Comparison of ENCODE assay signal across 8 cellular contexts in genomic region chr10:62242965-62243646, GRCh38. TPM values are rescaled to one million over a fixed set of nuclear protein-coding genes. Genes with fewer than 3 reads are reported as not detected.
DNase-seq lines count a peak whose midpoint lies in the region; ATAC-seq and TF ChIP-seq lines count a peak whose summit lies in the region.
"Not testable (repeated sequence)": the region's sequence is repeated elsewhere in the genome, so short reads cannot be mapped to it uniquely, and the experiment has no call there.

No MANE protein-coding gene starts in this region.

- H3K36me3 Mint-ChIP-seq in activated CD4-positive, alpha-beta T cell treated with anti-CD3 and anti-CD28 coated beads, Interleukin-2, amount 10 ng/mL, durations not matched to agents 24 days and 14 days (ENCODE audit: low read depth), result not testable (repeated sequence)

- H3K9me3 Mint-ChIP-seq in activated CD4-positive, alpha-beta T cell treated with anti-CD3 and anti-CD28 coated beads, Interleukin-2, amount 10 ng/mL, durations not matched to agents 24 days and 14 days, result not testable (repeated sequence)

- peaks cover 18% of the 10 kb centered on the region for H3K4me1 ChIP-seq in lower lobe of right lung

- H3K9me3 ChIP-seq in lower lobe of right lung, result not testable (repeated sequence)

- peak; percentile 89 for ATAC-seq in GM21381 (IDR thresholded peaks at IDR 0.05; ENCODE audit: unreplicated experiment)
- peak; percentile 86 for ATAC-seq in HG03108 (IDR thresholded peaks at IDR 0.05; ENCODE audit: unreplicated experiment)
- ATAC-seq in lower lobe of right lung, result peak; percentile 84 to 86
- ATAC-seq in stimulated activated naive CD8-positive, alpha-beta T cell treated with anti-CD3 and anti-CD28 coated beads, Interleukin-15, Interleukin-2, amounts not matched to agents 100 U/mL and 50 U/mL, for 24 hours, result peak; percentile 50

- peak overlapping the region; percentile 58 for H3K27ac ChIP-seq in lower lobe of right lung

- not testable (repeated sequence) for H3K36me3 ChIP-seq in lower lobe of right lung

- H3K4me3 ChIP-seq in epithelial cell of esophagus (ENCODE audit: low read length), result peak overlapping the region; percentile 19
- H3K4me3 ChIP-seq in lower lobe of right lung, result peak overlapping the region; percentile 15

- H3K4me3 Mint-ChIP-seq in activated CD4-positive, alpha-beta T cell treated with anti-CD3 and anti-CD28 coated beads, Interleukin-2, amount 10 ng/mL, durations not matched to agents 24 days and 14 days, result peak overlapping the region; percentile 75

- H3K27me3 ChIP-seq in lower lobe of right lung (ENCODE audit: low read depth), result not testable (repeated sequence)

- not testable (repeated sequence) for H3K27me3 Mint-ChIP-seq in activated CD4-positive, alpha-beta T cell treated with anti-CD3 and anti-CD28 coated beads, Interleukin-2, amount 10 ng/mL, durations not matched to agents 24 days and 14 days

- not testable (repeated sequence) for TF ChIP-seq CTCF in epithelial cell of esophagus (IDR thresholded peaks at IDR 0.05; ENCODE audit: insufficient read depth, low read depth, low read length, missing control alignments); lower lobe of right lung (IDR thresholded peaks at IDR 0.05)

- H3K27ac Mint-ChIP-seq in activated CD4-positive, alpha-beta T cell treated with anti-CD3 and anti-CD28 coated beads, Interleukin-2, amount 10 ng/mL, durations not matched to agents 24 days and 14 days, result peak overlapping the region; percentile 88

- peaks cover 35% of the 10 kb centered on the region for H3K4me1 Mint-ChIP-seq in activated CD4-positive, alpha-beta T cell treated with anti-CD3 and anti-CD28 coated beads, Interleukin-2, amount 10 ng/mL, durations not matched to agents 24 days and 14 days

- intact Hi-C loops in activated CD4-positive, alpha-beta T cell treated with anti-CD3 and anti-CD28 coated beads, Interleukin-2, amount 10 ng/mL, durations not matched to agents 24 days and 14 days (cut with micrococcal nuclease), result loop anchor here (5.0 kb wide), 1 partner anchor 131 kb away; no protein-coding TSS in a partner anchor
- intact Hi-C loops in lower lobe of right lung (cut with DNase I), result loop anchor here (5.0 to 10.0 kb wide), 2 partner anchors 301 to 338 kb away; partner anchors contain the start of gene ARID5B

- peak; percentile 96 for DNase-seq in ELR (ENCODE audit: low read depth)
- DNase-seq in NCI-H69 (lab: John Stamatoyannopoulos, UW), result peak; percentile 28
- DNase-seq in activated CD4-positive, alpha-beta T cell treated with anti-CD3 and anti-CD28 coated beads, Interleukin-2, amount 10 ng/mL, durations not matched to agents 24 days and 14 days, result peak; percentile 60
- peak; percentile 94 for DNase-seq in epithelial cell of esophagus (ENCODE audit: low read depth)
- DNase-seq in lower lobe of right lung; stimulated activated naive CD8-positive, alpha-beta T cell treated with anti-CD3 and anti-CD28 coated beads, Interleukin-15, Interleukin-2, amounts not matched to agents 100 U/mL and 50 U/mL, for 24 hours: not testable (repeated sequence)

RNA-seq across cellular contexts. Expression of gene RTKN2, which starts 25.5 kb away (rescaled TPM):
- 2.7 and 3.4 TPM in 2 replicates for total RNA-seq in activated CD4-positive, alpha-beta T cell treated with anti-CD3 and anti-CD28 coated beads, Interleukin-2, amount 10 ng/mL, durations not matched to agents 24 days and 14 days
- 109 TPM for total RNA-seq in lower lobe of right lung

Comparison
In these comparisons a context has a peak if more than half of its experiments do, and no peak if none do; other contexts are left out.
1. RNA of gene RTKN2, which starts 25.5 kb away (total RNA-seq): 109 TPM in lower lobe of right lung (single experiment); 2.7 to 3.4 TPM in activated CD4-positive, alpha-beta T cell treated with anti-CD3 and anti-CD28 coated beads, Interleukin-2, amount 10 ng/mL, durations not matched to agents 24 days and 14 days; every median in the first group is over 10 times any median in the second.
2. Peak in every context shown above with its lines, with median percentiles within 50 percentile points of each other: ATAC-seq.